Comparison of ENCODE assay signal across 1 cellular context in the genomic region with DNA sequence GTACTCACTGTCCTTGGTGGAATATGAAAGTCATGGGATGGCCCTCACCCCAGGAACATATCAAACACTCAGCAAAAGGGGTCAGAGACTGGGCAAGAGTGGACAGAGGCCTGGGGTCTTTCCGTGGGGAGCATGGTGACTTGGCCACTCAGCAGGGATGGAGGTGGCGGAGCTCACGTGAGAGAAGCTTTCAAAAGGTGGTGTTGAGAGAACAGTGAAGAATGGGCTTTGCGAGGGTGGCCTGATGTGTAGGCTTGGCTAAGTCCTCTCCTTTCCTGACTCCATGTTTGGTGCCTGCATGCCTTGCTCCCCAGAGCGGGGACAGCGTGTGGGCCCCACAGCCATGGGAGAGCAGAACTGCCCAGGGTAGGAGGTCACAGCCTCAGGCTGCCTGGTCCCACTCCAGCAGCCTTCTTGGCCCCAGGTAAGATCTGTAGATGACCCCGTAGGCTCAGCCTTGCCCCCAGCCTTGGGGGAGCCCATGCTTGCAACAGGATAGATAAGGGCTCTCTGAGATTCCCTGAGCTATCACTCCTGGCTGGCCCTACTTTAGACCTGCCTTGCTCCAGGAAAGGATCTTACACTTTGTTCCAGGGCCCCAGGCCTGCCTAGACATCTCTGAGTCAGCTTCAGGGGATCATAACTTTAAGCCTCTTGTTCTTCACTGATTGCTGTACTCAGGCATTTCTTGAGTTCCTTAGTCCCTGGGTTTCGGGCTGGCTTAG.
TF ChIP-seq lines count a peak whose summit lies in the region.

No MANE protein-coding gene starts in this region.

TF ChIP-seq in HepG2, 621 proteins besides CTCF, POLR2A, EP300 and RAD21:
- TF ChIP-seq ZFP82 (CRISPR knock-in tag; IDR thresholded peaks at IDR 0.05; ENCODE audit: borderline replicate concordance), result no peak
